ENCODE assay signal across 8 cellular contexts in genomic region chr5:140926903-140927573, GRCh38. TPM values are rescaled to one million over a fixed set of nuclear protein-coding genes. Genes with fewer than 3 reads are reported as not detected.
A peak's percentile ranks its signal among the peaks of the same experiment; 100 is the strongest.
DNase-seq lines count a peak whose midpoint lies in the region; ATAC-seq and TF ChIP-seq lines count a peak whose summit lies in the region.

No MANE protein-coding gene starts in this region.

- H3K27ac ChIP-seq in RWPE1: peak overlapping the region; percentile 59

- H3K36me3 Mint-ChIP-seq in glutamatergic neuron (ENCODE audit: unreplicated experiment): no peaks in the 10 kb centered on the region

- intact Hi-C loops in posterior cingulate gyrus (cut with DNase I): loop anchor here (1.0 to 5.0 kb wide), 3 partner anchors 44 to 113 kb away; partner anchors contain the start of gene PCDHA13

- peaks cover 5% of the 10 kb centered on the region for H3K27me3 Mint-ChIP-seq in glutamatergic neuron (ENCODE audit: unreplicated experiment)

- H3K9me3 Mint-ChIP-seq in glutamatergic neuron (ENCODE audit: unreplicated experiment): peaks cover 9% of the 10 kb centered on the region

- CTCF ChIA-PET in RWPE1 (lab: Yijun Ruan, JAX): interaction anchor here (0.5 to 4.2 kb wide), 28 partner anchors 10 to 743 kb away, joined by 3 to 85 read pairs (median 6); partner anchors contain the start of genes PCDHA11, PCDHA13, PCDHA8 and PCDHAC2

- H3K4me3 Mint-ChIP-seq in glutamatergic neuron (ENCODE audit: unreplicated experiment): peak overlapping the region; percentile 88

- TF ChIP-seq CTCF in RWPE1 (conservative IDR thresholded peaks at IDR 0.05; ENCODE audit: low read depth): no peak
- no peak for TF ChIP-seq CTCF in glutamatergic neuron (IDR thresholded peaks at IDR 0.05; ENCODE audit: partially characterized antibody, unreplicated experiment)

- POLR2A ChIA-PET in RWPE1 (lab: Yijun Ruan, JAX; ENCODE audit: low non-redundant PET): interaction anchor here (1.0 to 2.0 kb wide), 2 partner anchors 40 to 113 kb away, joined by 5 to 13 read pairs; no protein-coding TSS in a partner anchor

- DNase-seq in EL (peak; percentile 7), RWPE1 (ENCODE audit: low spot score) (peak; percentile 54), glutamatergic neuron (no peak), posterior cingulate gyrus (peak in 6 of 10 donors; percentile 14 to 87 (median 53)), Ammon's horn (ENCODE audit: low spot score) (no peak), NOMO-1 (lab: John Stamatoyannopoulos, UW; ENCODE audit: unreplicated experiment in 2 of 2) (no peak)
- no peak for DNase-seq in activated CD4-positive, alpha-beta T cell treated with anti-CD3 and anti-CD28 coated beads for 4 hours

- no peak for ATAC-seq in HG03039 (IDR thresholded peaks at IDR 0.05; ENCODE audit: unreplicated experiment)

- peaks cover 5% of the 10 kb centered on the region for H3K4me1 Mint-ChIP-seq in glutamatergic neuron (ENCODE audit: low read depth, unreplicated experiment)

- peak overlapping the region; percentile 80 for H3K27ac Mint-ChIP-seq in glutamatergic neuron (ENCODE audit: unreplicated experiment)

RNA-seq across cellular contexts. Expression of gene PCDHAC1, which starts 0.9 kb away (rescaled TPM):
- 25.2 TPM for total RNA-seq in glutamatergic neuron (ENCODE audit: unreplicated experiment)

RNA-seq across cellular contexts. Expression of gene PCDHAC2, which starts 39.2 kb away (rescaled TPM):
- 6.0 TPM for total RNA-seq in glutamatergic neuron (ENCODE audit: unreplicated experiment)

RNA-seq across cellular contexts. Expression of gene PCDHA13, which starts 45.1 kb away (rescaled TPM):
- 10.2 TPM for total RNA-seq in glutamatergic neuron (ENCODE audit: unreplicated experiment)

RNA-seq across cellular contexts. Expression of gene PCDHA12, which starts 51.9 kb away (rescaled TPM):
- total RNA-seq in glutamatergic neuron (ENCODE audit: unreplicated experiment): 32.4 TPM

RNA-seq across cellular contexts. Expression of gene PCDHA11, which starts 58.3 kb away (rescaled TPM):
- total RNA-seq in glutamatergic neuron (ENCODE audit: unreplicated experiment): 23.2 TPM

Comparison
In these comparisons a context has a peak if more than half of its experiments do, and no peak if none do; other contexts are left out.
1. DNase-seq: peak in EL (single experiment), RWPE1 (single experiment) and posterior cingulate gyrus (6 of 10); none in glutamatergic neuron (single experiment), Ammon's horn (single experiment), activated CD4-positive, alpha-beta T cell treated with anti-CD3 and anti-CD28 coated beads for 4 hours (0 of 2) and NOMO-1 (0 of 2).